ENCODE assay signal across 1 cellular context in genomic region chr19:47107201-47107952, GRCh38.
TF ChIP-seq lines count a peak whose summit lies in the region.

No MANE protein-coding gene starts in this region.

TF ChIP-seq in GM12878, 131 proteins besides CTCF, POLR2A, EP300 and RAD21:
- TF ChIP-seq IRF4 (IDR thresholded peaks at IDR 0.05; ENCODE audit: low read depth, low read length) (no peak), ASH2L (IDR thresholded peaks at IDR 0.05; ENCODE audit: borderline replicate concordance, low read depth) (no peak), BHLHE40 (IDR thresholded peaks at IDR 0.05; ENCODE audit: borderline replicate concordance in 1 of 2, low read depth in 2 of 2, low read length in 1 of 2) (no peak), E2F8 (IDR thresholded peaks at IDR 0.05; ENCODE audit: low read depth, partially characterized antibody) (no peak), ATF3 (IDR thresholded peaks at IDR 0.05; ENCODE audit: borderline replicate concordance, extremely low read depth, low read depth, low read length) (no peak), EGR1 (IDR thresholded peaks at IDR 0.05; ENCODE audit: borderline replicate concordance in 1 of 2, low read depth in 2 of 2, low read length in 2 of 2) (no peak), ZBTB11 (CRISPR knock-in tag; IDR thresholded peaks at IDR 0.05) (no peak), ZNF687 (IDR thresholded peaks at IDR 0.05) (no peak), RCOR1 (conservative IDR thresholded peaks at IDR 0.05; ENCODE audit: low read depth, low read length) (no peak), CHD4 (IDR thresholded peaks at IDR 0.05) (no peak), MLLT1 (IDR thresholded peaks at IDR 0.05) (peak; percentile 89), TAF1 (IDR thresholded peaks at IDR 0.05; ENCODE audit: borderline replicate concordance, low read depth, low read length) (no peak), POLR2AphosphoS5 (IDR thresholded peaks at IDR 0.05; ENCODE audit: low read length) (0 out of 2 replicates have a peak, but pooled peaks have one; percentile 18), ATF7 (IDR thresholded peaks at IDR 0.05; ENCODE audit: low read depth) (peak; percentile 55; the same call in 1 of the 2 replicates), FOXM1 (IDR thresholded peaks at IDR 0.05; ENCODE audit: low read depth, low read length) (no peak), NFYA (IDR thresholded peaks at IDR 0.05; ENCODE audit: borderline replicate concordance, low read depth, low read length) (no peak)
TF ChIP-seq in GM12878: peak in this region for 3.
